Comparison of ENCODE assay signal across 12 cellular contexts in the genomic region with DNA sequence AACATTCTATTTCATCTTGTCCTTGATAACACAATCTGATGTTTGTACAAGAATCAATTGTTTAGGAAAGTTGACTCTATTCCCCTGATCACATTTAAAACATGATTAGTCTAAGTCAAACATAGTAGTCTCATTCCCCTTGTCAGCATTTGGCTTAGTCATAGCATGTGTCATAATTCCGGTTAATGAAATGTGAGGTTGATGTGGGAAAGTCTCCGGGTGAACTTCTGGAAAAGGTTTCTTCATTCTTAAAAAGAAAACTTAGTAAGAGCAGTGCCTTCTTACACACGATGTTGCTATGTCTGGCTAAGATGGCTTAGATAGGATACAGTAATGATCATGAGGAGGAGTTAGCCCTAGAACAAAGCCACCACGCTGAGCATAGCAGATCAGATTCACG.
DNase-seq lines count a peak whose midpoint lies in the region; ATAC-seq and TF ChIP-seq lines count a peak whose summit lies in the region.
"Had no signal": no experiment of that assay in that cellular context is flagged by ENCODE, and none has a peak within 500 bp of the region (broad histone marks: within the 10 kb centered on the region; RNA-seq: fewer than 3 reads in every experiment).

No MANE protein-coding gene starts in this region.

- H3K27me3 ChIP-seq in gastrocnemius medialis, result no peaks in the 10 kb centered on the region
- H3K27me3 ChIP-seq in upper lobe of right lung, result no peaks in the 10 kb centered on the region
- H3K27me3 ChIP-seq: vagina had no signal

- no peaks in the 10 kb centered on the region for H3K36me3 ChIP-seq in gastrocnemius medialis
- H3K36me3 ChIP-seq in upper lobe of right lung, result no peaks in the 10 kb centered on the region
- H3K36me3 ChIP-seq: vagina had no signal

- no peak overlapping the region for H3K27ac ChIP-seq in RWPE1
- no peak overlapping the region for H3K27ac ChIP-seq in gastrocnemius medialis
- H3K27ac ChIP-seq in upper lobe of right lung, result no peak overlapping the region
- H3K27ac ChIP-seq: vagina had no signal

- DNase-seq in GM04503 (ENCODE audit: low read depth), result peak; percentile 98
- DNase-seq in RWPE1 (ENCODE audit: low spot score), result peak; percentile 91
- peak; percentile 92 for DNase-seq in fibroblast of gingiva (ENCODE audit: low read depth)
- DNase-seq in gastrocnemius medialis, result no peak
- no peak for DNase-seq in globus pallidus (ENCODE audit: low spot score)
- no peak for DNase-seq in upper lobe of right lung
- no peak for DNase-seq in NCI-H1048 (lab: John Stamatoyannopoulos, UW)
- DNase-seq: activated CD4-positive, CD25-positive, alpha-beta regulatory T cell treated with anti-CD3 and anti-CD28 coated beads, Interleukin-2, amount 50 U/mL, for 72 hours; activated naive CD4-positive, alpha-beta T cell treated with anti-CD3 and anti-CD28 coated beads, Interleukin-2, amount 50 U/mL, for 16 hours; NCI-H1105 treated with DMSO at 0.1 percent for 48 hours had no signal

- CTCF ChIA-PET in RWPE1 (lab: Yijun Ruan, JAX), result no interaction called here

- TF ChIP-seq POLR2A in gastrocnemius medialis (IDR thresholded peaks at IDR 0.05), result no peak

- H3K4me1 ChIP-seq in gastrocnemius medialis, result no peaks in the 10 kb centered on the region
- no peaks in the 10 kb centered on the region for H3K4me1 ChIP-seq in upper lobe of right lung
- H3K4me1 ChIP-seq: vagina had no signal

- intact Hi-C loops in gastrocnemius medialis (cut with DNase I; ENCODE audit: low total_unique reads) (loop anchor here (5.0 to 10.0 kb wide), 2 partner anchors 96 to 801 kb away; no protein-coding TSS in a partner anchor), upper lobe of right lung (cut with DNase I) (no loop called here)

- in situ Hi-C loops in gastrocnemius medialis (cut with MboI; ENCODE audit: low sequenced_read_pairs in 4 of 4), result no loop called here

- H3K9me3 ChIP-seq in gastrocnemius medialis (no peaks in the 10 kb centered on the region), upper lobe of right lung (no peaks in the 10 kb centered on the region)
- H3K9me3 ChIP-seq: vagina had no signal

- H3K4me3 ChIP-seq in gastrocnemius medialis, result no peak overlapping the region
- H3K4me3 ChIP-seq in upper lobe of right lung, result no peak overlapping the region
- H3K4me3 ChIP-seq: vagina had no signal

- ATAC-seq in gastrocnemius medialis (peak; percentile 56 to 64), upper lobe of right lung (no peak), GM21381 (IDR thresholded peaks at IDR 0.05; ENCODE audit: unreplicated experiment) (no peak)

- POLR2A ChIA-PET in RWPE1 (lab: Yijun Ruan, JAX; ENCODE audit: low non-redundant PET), result no interaction called here

- TF ChIP-seq CTCF in RWPE1 (conservative IDR thresholded peaks at IDR 0.05; ENCODE audit: low read depth) (no peak), gastrocnemius medialis (IDR thresholded peaks at IDR 0.05 in 4 of 5, conservative IDR thresholded peaks at IDR 0.05 in 1 of 5) (no peak), upper lobe of right lung (IDR thresholded peaks at IDR 0.05) (no peak)

Comparison
In these comparisons a context has a peak if more than half of its experiments do, and no peak if none do; other contexts are left out.
1. DNase-seq: peak in GM04503 (single experiment), RWPE1 (single experiment) and fibroblast of gingiva (single experiment); none in gastrocnemius medialis (0 of 2), globus pallidus (single experiment), upper lobe of right lung (single experiment) and NCI-H1048 (single experiment).
2. ATAC-seq: peak in gastrocnemius medialis (2 of 2); none in upper lobe of right lung (single experiment) and GM21381 (single experiment).